8 cellular contexts compared by ENCODE assay signal in genomic region chr19:11137542-11138384, GRCh38. TPM values are rescaled to one million over a fixed set of nuclear protein-coding genes. Genes with fewer than 3 reads are reported as not detected.
DNase-seq lines count a peak whose midpoint lies in the region; ATAC-seq and TF ChIP-seq lines count a peak whose summit lies in the region.

No MANE protein-coding gene starts in this region.

- H3K36me3 Mint-ChIP-seq in CD4-positive, CD25-positive, alpha-beta regulatory T cell: peaks cover 5% of the 10 kb centered on the region

- H3K4me1 ChIP-seq in CD4-positive, CD25-positive, alpha-beta regulatory T cell (ENCODE audit: control insufficient read depth, insufficient read depth, low read length, poor library complexity, severe bottlenecking): peaks cover 11% of the 10 kb centered on the region
- peaks cover 10% of the 10 kb centered on the region for H3K4me1 ChIP-seq in HUES48 (ENCODE audit: control insufficient read depth, insufficient read depth, low read length)
- H3K4me1 ChIP-seq in OCI-LY1 (ENCODE audit: insufficient read depth, low read length, severe bottlenecking): peaks cover 10% of the 10 kb centered on the region

- no peak overlapping the region for H2AFZ ChIP-seq in OCI-LY1 (ENCODE audit: low read length)

- H3K27ac Mint-ChIP-seq in CD4-positive, CD25-positive, alpha-beta regulatory T cell: peak overlapping the region; percentile 26 to 88 (median 76)

- H3K9me2 ChIP-seq in OCI-LY1 (ENCODE audit: low read depth, low read length): no peaks in the 10 kb centered on the region

- no peaks in the 10 kb centered on the region for H3K79me2 ChIP-seq in OCI-LY1 (ENCODE audit: insufficient read depth, low read length)

- peaks cover 5 to 12% (median 7%) of the 10 kb centered on the region in 4 donors for H3K4me1 Mint-ChIP-seq in CD4-positive, CD25-positive, alpha-beta regulatory T cell

- no peaks in the 10 kb centered on the region for H3K27me3 ChIP-seq in CD4-positive, CD25-positive, alpha-beta regulatory T cell (ENCODE audit: control insufficient read depth, insufficient read depth, low read length)
- no peaks in the 10 kb centered on the region for H3K27me3 ChIP-seq in HUES48 (ENCODE audit: control insufficient read depth, insufficient read depth, low read length)
- H3K27me3 ChIP-seq in OCI-LY1 (ENCODE audit: insufficient read depth, low read length): no peaks in the 10 kb centered on the region

- no peak overlapping the region for H3K9ac ChIP-seq in HUES48 (ENCODE audit: low read depth, low read length)
- H3K9ac ChIP-seq in OCI-LY1 (ENCODE audit: low read length): peak overlapping the region; percentile 46; the same call in 1 of the 2 replicates

- peak overlapping the region; percentile 73 for H3K4me2 ChIP-seq in OCI-LY1 (ENCODE audit: low read length)

- no peaks in the 10 kb centered on the region for H3K36me3 ChIP-seq in CD4-positive, CD25-positive, alpha-beta regulatory T cell (ENCODE audit: control insufficient read depth, insufficient read depth, low read length)
- H3K36me3 ChIP-seq in HUES48 (ENCODE audit: control insufficient read depth, insufficient read depth, low read length) (peaks cover 10% of the 10 kb centered on the region), OCI-LY1 (ENCODE audit: insufficient read depth, low read length) (peaks cover 5% of the 10 kb centered on the region)

- TF ChIP-seq CTCF in OCI-LY1 (IDR thresholded peaks at IDR 0.05; ENCODE audit: low read length) (peak; percentile 72), epithelial cell of proximal tubule (conservative IDR thresholded peaks at IDR 0.05; ENCODE audit: low read depth, low read length) (peak; percentile 79)

- H3K9me3 Mint-ChIP-seq in CD4-positive, CD25-positive, alpha-beta regulatory T cell: no peaks in the 10 kb centered on the region

- DNase-seq in CD4-positive, CD25-positive, alpha-beta regulatory T cell: peak; percentile 43 to 65 (median 45)
- peak; percentile 55 for DNase-seq in activated T-cell treated with anti-CD3 and anti-CD28 coated beads, Interleukin-2, amount 50 U/mL, for 1 hour
- no peak for DNase-seq in epithelial cell of proximal tubule (ENCODE audit: low read depth)
- peak; percentile 71 for DNase-seq in midbrain (lab: John Stamatoyannopoulos, UW)
- peak; percentile 28 for DNase-seq in stimulated activated CD8-positive, alpha-beta memory T cell treated with anti-CD3 and anti-CD28 coated beads, Interleukin-4, amount 100 ng/mL, for 24 hours (ENCODE audit: low read depth)

- peak overlapping the region; percentile 50 for H3K4me3 ChIP-seq in CD4-positive, CD25-positive, alpha-beta regulatory T cell (ENCODE audit: low read depth, low read length)
- H3K4me3 ChIP-seq in HUES48 (ENCODE audit: low read depth, low read length) (peak overlapping the region; percentile 48), OCI-LY1 (ENCODE audit: low read depth, low read length, poor library complexity, severe bottlenecking) (peak overlapping the region; percentile 46), epithelial cell of proximal tubule (ENCODE audit: low read depth, low read length) (no peak overlapping the region)

- no peaks in the 10 kb centered on the region for H3K9me3 ChIP-seq in CD4-positive, CD25-positive, alpha-beta regulatory T cell (ENCODE audit: control insufficient read depth in 2 of 2, low read length in 2 of 2)
- H3K9me3 ChIP-seq in HUES48 (ENCODE audit: control insufficient read depth, insufficient read depth, low read length) (no peaks in the 10 kb centered on the region), OCI-LY1 (ENCODE audit: low read length) (no peaks in the 10 kb centered on the region)

- peaks cover 5% of the 10 kb centered on the region for H3K27me3 Mint-ChIP-seq in CD4-positive, CD25-positive, alpha-beta regulatory T cell

- no peaks in the 10 kb centered on the region for H4K20me1 ChIP-seq in OCI-LY1 (ENCODE audit: insufficient read depth, low read length)

- peak overlapping the region; percentile 72 to 90 (median 80) for H3K4me3 Mint-ChIP-seq in CD4-positive, CD25-positive, alpha-beta regulatory T cell

- H3K27ac ChIP-seq in CD4-positive, CD25-positive, alpha-beta regulatory T cell (ENCODE audit: insufficient read depth, low read length, poor library complexity, severe bottlenecking): no peak overlapping the region
- H3K27ac ChIP-seq in HUES48 (ENCODE audit: low read depth, low read length): peak overlapping the region; percentile 89
- H3K27ac ChIP-seq in OCI-LY1 (ENCODE audit: low read depth, low read length, poor library complexity, severe bottlenecking): no peak overlapping the region

- H3F3A ChIP-seq in OCI-LY1 (ENCODE audit: insufficient read depth, low read length): 0 out of 2 replicates have a peak, but pooled peaks cover 3% of the 10 kb centered on the region

- ATAC-seq in CD4-positive, CD25-positive, alpha-beta regulatory T cell (ENCODE audit: low read depth in 2 of 2): peak; percentile 64 to 69
- ATAC-seq in GM19455 (IDR thresholded peaks at IDR 0.05; ENCODE audit: unreplicated experiment): no peak

RNA-seq across cellular contexts. Expression of gene SPC24, which starts 17.8 kb away (rescaled TPM):
- 3.2 TPM for total RNA-seq in CD4-positive, CD25-positive, alpha-beta regulatory T cell
- polyA plus RNA-seq in CD4-positive, CD25-positive, alpha-beta regulatory T cell: 1 to 10 TPM in 2 of 4 donors, under 1 TPM in 2; 0.41 to 3.1 (median 0.99) TPM
- total RNA-seq in epithelial cell of proximal tubule: 33.0 and 76.1 TPM in 2 replicates

RNA-seq across cellular contexts. Expression of gene LDLR, which starts 48.5 kb away (rescaled TPM):
- 108 TPM for total RNA-seq in CD4-positive, CD25-positive, alpha-beta regulatory T cell
- 10 to 100 TPM in 2 of 4 donors, 1 to 10 TPM in 2; 5.1 to 12.7 (median 10.2) TPM for polyA plus RNA-seq in CD4-positive, CD25-positive, alpha-beta regulatory T cell
- total RNA-seq in epithelial cell of proximal tubule: 123 and 184 TPM in 2 replicates

RNA-seq across cellular contexts. Expression of gene KANK2, which starts 59.6 kb away (rescaled TPM):
- 0.74 TPM for total RNA-seq in CD4-positive, CD25-positive, alpha-beta regulatory T cell
- polyA plus RNA-seq in CD4-positive, CD25-positive, alpha-beta regulatory T cell: under 1 TPM in 3 of 4 donors, not detected in 1; 0.16 to 0.52 (median 0.29) TPM
- 78.3 and 94.0 TPM in 2 replicates for total RNA-seq in epithelial cell of proximal tubule

Comparison
In these comparisons a context has a peak if more than half of its experiments do, and no peak if none do; other contexts are left out.
1. RNA of gene KANK2, which starts 59.6 kb away (total RNA-seq): 78.3 to 94.0 TPM in epithelial cell of proximal tubule; 0.74 TPM in CD4-positive, CD25-positive, alpha-beta regulatory T cell (single experiment); every median in the first group is over 10 times any median in the second.